23 cellular contexts compared by ENCODE assay signal in genomic region chr19:51771369-51771768, GRCh38. TPM values are rescaled to one million over a fixed set of nuclear protein-coding genes. Genes with fewer than 3 reads are reported as not detected.
A peak's percentile ranks its signal among the peaks of the same experiment; 100 is the strongest.
DNase-seq lines count a peak whose midpoint lies in the region; ATAC-seq, FAIRE-seq and TF ChIP-seq lines count a peak whose summit lies in the region.
"Had no signal": no experiment of that assay in that cellular context is flagged by ENCODE, and none has a peak within 500 bp of the region (broad histone marks: within the 10 kb centered on the region; RNA-seq: fewer than 3 reads in every experiment).

No MANE protein-coding gene starts in this region.

- H4K20me1 ChIP-seq in GM12878 (ENCODE audit: control insufficient read depth, insufficient read depth), result no peaks in the 10 kb centered on the region

- H3K9me3 ChIP-seq in GM12878 (replicated peaks; ENCODE audit: control insufficient read depth, insufficient read depth, low read length), result no peaks in the 10 kb centered on the region; the same call in 2 of the 3 replicates

- no peaks in the 10 kb centered on the region for H3K79me2 ChIP-seq in GM12878 (ENCODE audit: control insufficient read depth, insufficient read depth, low read length)

- in situ Hi-C loops in GM12878 (cut with MboI), result no loop called here

- no peak for TF ChIP-seq RAD21 in GM12878 (IDR thresholded peaks at IDR 0.05; ENCODE audit: insufficient read depth, low read depth, low read length)

- no TSS peak for BruUV-seq in GM12878 (replicated peaks; lab: Mats Ljungman, UMichigan)

- H3K27ac ChIP-seq in GM12878 (ENCODE audit: control insufficient read depth, insufficient read depth), result no peak overlapping the region
- H3K27ac ChIP-seq: epithelial cell of prostate had no signal

- ATAC-seq in GM12878, result no peak
- ATAC-seq in omental fat pad (ENCODE audit: low FRiP score), result peak; percentile 56
- ATAC-seq: left colon had no signal

- H2AFZ ChIP-seq in GM12878 (ENCODE audit: control insufficient read depth, low read depth, low read length), result no peak overlapping the region

- H3K4me1 ChIP-seq in GM12878 (ENCODE audit: control insufficient read depth, insufficient read depth, low read length), result no peaks in the 10 kb centered on the region

- H3K4me3 ChIP-seq in NB4 (ENCODE audit: low read depth, low read length) (peak overlapping the region; percentile 21), GM12878 (no peak overlapping the region)

- no peak overlapping the region for H3K9ac ChIP-seq in GM12878 (ENCODE audit: control insufficient read depth, insufficient read depth, low read length)

- TF ChIP-seq POLR2A in NB4 (IDR thresholded peaks at IDR 0.05; ENCODE audit: extremely low read depth, insufficient read length) (no peak), GM12878 (IDR thresholded peaks at IDR 0.05; ENCODE audit: low read depth, low read length) (no peak)

- DNase-seq in GM10248 (ENCODE audit: extremely low spot score) (peak; percentile 26), NB4 (ENCODE audit: low read depth) (peak; percentile 86), GM12878 (ENCODE audit: low read depth, low spot score) (no peak), omental fat pad (ENCODE audit: low spot score) (no peak), NCI-H524 (lab: John Stamatoyannopoulos, UW) (no peak), NCI-H774 (lab: John Stamatoyannopoulos, UW) (no peak), NCI-H1105 (lab: John Stamatoyannopoulos, UW) (no peak), NCI-H524 treated with DMSO at 0.1 percent for 48 hours (lab: John Stamatoyannopoulos, UW) (no peak)
- DNase-seq: activated CD4-positive, CD25-positive, alpha-beta regulatory T cell treated with anti-CD3 and anti-CD28 coated beads, Interleukin-2, amount 50 U/mL, for 72 hours; activated naive CD8-positive, alpha-beta T cell treated with anti-CD3 and anti-CD28 coated beads for 36 hours; dermis blood vessel endothelial cell; DMS79 treated with DMSO at 0.1 percent for 48 hours; left colon; NCI-H1694; NCI-H2227 treated with DMSO at 0.1 percent for 48 hours; nucleus accumbens; SHP77 treated with DMSO at 0.1 percent for 48 hours had no signal

- TF ChIP-seq EP300 in GM12878 (IDR thresholded peaks at IDR 0.05; ENCODE audit: borderline replicate concordance in 1 of 2, control insufficient read depth in 1 of 2, low read depth in 2 of 2, low read length in 2 of 2), result no peak

- POLR2A ChIA-PET in GM10248 (lab: Yijun Ruan, JAX), result no interaction called here
- POLR2A ChIA-PET in GM12878 (lab: Charles Lee), result no interaction called here

- intact Hi-C loops in GM12878 (cut with micrococcal nuclease; ENCODE audit: unreplicated experiment), result no loop called here

- no peak overlapping the region for H3K4me2 ChIP-seq in GM12878 (ENCODE audit: control insufficient read depth, insufficient read depth)

- CTCF ChIA-PET in GM10248 (lab: Yijun Ruan, JAX) (no interaction called here), GM12878 (lab: Yijun Ruan, JAX) (no interaction called here)

- RAD21 ChIA-PET in GM12878 (lab: Charles Lee; ENCODE audit: unreplicated experiment), result interaction anchor here (0.6 kb wide), 1 partner anchor 1878 kb away, joined by 3 read pairs; no protein-coding TSS in a partner anchor

- FAIRE-seq in GM12878 (lab: Jason Lieb, UNC), result no peak
- FAIRE-seq: frontal cortex, H1 had no signal

- 2% methylated on average over 7 of the region's 7 CpGs for WGBS in GM12878 (ENCODE audit: insufficient coverage, insufficient replicate concordance, low lambda C conversion rate, missing lambda C conversion rate)

- H3K36me3 ChIP-seq in GM12878 (ENCODE audit: control insufficient read depth in 2 of 2, insufficient read depth in 2 of 2, low read length in 1 of 2), result no peaks in the 10 kb centered on the region

- no peaks in the 10 kb centered on the region for H3K27me3 ChIP-seq in GM12878 (replicated peaks in 1 of 2; ENCODE audit: control insufficient read depth in 2 of 2, insufficient read depth in 2 of 2, low read length in 1 of 2)

- no peak for TF ChIP-seq CTCF in GM10248 (IDR thresholded peaks at IDR 0.05; ENCODE audit: control extremely low read depth, extremely low read depth, low read depth, missing control alignments)
- TF ChIP-seq CTCF in NB4 (IDR thresholded peaks at IDR 0.05; ENCODE audit: low read depth, low read length), result no peak
- no peak for TF ChIP-seq CTCF in GM12878 (IDR thresholded peaks at IDR 0.05 in 2 of 3, conservative IDR thresholded peaks at IDR 0.05 in 1 of 3; ENCODE audit: control insufficient read depth in 2 of 3, extremely low read depth in 1 of 3, insufficient read depth in 1 of 3, low read depth in 3 of 3, low read length in 3 of 3)
- TF ChIP-seq CTCF in omental fat pad (IDR thresholded peaks at IDR 0.05), result no peak

- SMC1A ChIA-PET in GM12878 (lab: Charles Lee; ENCODE audit: uncharacterized antibody, unreplicated experiment), result no interaction called here

RNA-seq across cellular contexts. Expression of gene FPR2, which starts 10.4 kb away (rescaled TPM):
- total RNA-seq in GM12878 (2013; cell fraction: nucleolus; rRNA removed), result not detected in 2 replicates
- total RNA-seq in GM12878 (2014; rRNA removed) (not detected in 2 replicates), GM12878 (2014; rRNA removed; fragmentation: Illumina TruSeq; extraction: Trizol) (not detected in 2 replicates), GM12878 (2021) (not detected in 2 replicates), omental fat pad (10 to 100 TPM in 1 of 4 donors, 1 to 10 TPM in 3; 3.1 to 16.2 (median 7.5) TPM)
- polyA plus RNA-seq in GM12878 (2011; ENCODE audit: low read depth), result not detected
- polyA plus RNA-seq in GM12878 (2011; rRNA removed) (not detected in 2 replicates), GM12878 (2014; fragmentation: Illumina TruSeq; extraction: Trizol) (not detected in 2 replicates), GM12878 (2014; fragmentation: Nextera tagmentation; extraction: Ambion mirVana) (not detected), GM12878 (2014; rRNA removed) (not detected in 2 replicates), GM12878 (2016; fragmentation: Nextera tagmentation; extraction: Ambion mirVana) (not detected)
- polyA plus RNA-seq in GM12878 (2011; cell fraction: cytosol; rRNA removed), result 0.09 TPM in 1 of 2 replicates, not detected in the other
- polyA plus RNA-seq in GM12878 (2011; cell fraction: nucleus; rRNA removed), result not detected in 2 replicates
- not detected in 2 replicates for polyA plus RNA-seq in GM12878 (2012)
- polyA minus RNA-seq in GM12878 (2011; rRNA and poly(A)+ RNA removed), result 0.29 TPM in 1 of 2 replicates, not detected in the other
- polyA minus RNA-seq in GM12878 (2011; cell fraction: cytosol; rRNA and poly(A)+ RNA removed), result not detected in 2 replicates
- polyA minus RNA-seq in GM12878 (2011; cell fraction: nucleus; rRNA and poly(A)+ RNA removed), result not detected in 2 replicates
- total RNA-seq: activated CD8-positive, alpha-beta memory T cell treated with anti-CD3 and anti-CD28 coated beads for 36 hours; activated naive CD8-positive, alpha-beta T cell treated with anti-CD3 and anti-CD28 coated beads for 36 hours; activated T-helper 1 cell treated with anti-CD3 and anti-CD28 coated beads, Interleukin-12 subunit alpha, Interleukin-12 subunit beta, Interleukin-2, Interleukin-4 antibody, amounts not matched to agents 30 ng/mL and 10 ng/mL and 1 ng/mL, durations not matched to agents 14 hours and 24 hours and 36 hours; dermis blood vessel endothelial cell; H1; mucosa of gallbladder had no signal

RNA-seq across cellular contexts. Expression of gene FPR1, which starts 19.7 kb away (rescaled TPM):
- total RNA-seq in GM12878 (2013; cell fraction: nucleolus; rRNA removed), result 1.0 TPM in 1 of 2 replicates, not detected in the other
- total RNA-seq in GM12878 (2014; rRNA removed) (not detected in 2 replicates), GM12878 (2014; rRNA removed; fragmentation: Illumina TruSeq; extraction: Trizol) (not detected in 2 replicates), GM12878 (2021) (not detected in 2 replicates), omental fat pad (10 to 100 TPM; 15.0 to 77.5 (median 56.5) TPM)
- polyA plus RNA-seq in GM12878 (2011; ENCODE audit: low read depth), result not detected
- polyA plus RNA-seq in GM12878 (2011; rRNA removed) (not detected in 2 replicates), GM12878 (2014; fragmentation: Illumina TruSeq; extraction: Trizol) (not detected in 2 replicates), GM12878 (2014; fragmentation: Nextera tagmentation; extraction: Ambion mirVana) (not detected), GM12878 (2014; rRNA removed) (not detected in 2 replicates), GM12878 (2016; fragmentation: Nextera tagmentation; extraction: Ambion mirVana) (not detected)
- not detected in 2 replicates for polyA plus RNA-seq in GM12878 (2011; cell fraction: cytosol; rRNA removed)
- polyA plus RNA-seq in GM12878 (2011; cell fraction: nucleus; rRNA removed), result not detected in 2 replicates
- not detected in 2 replicates for polyA plus RNA-seq in GM12878 (2012)
- 0.31 TPM in 1 of 2 replicates, not detected in the other for polyA minus RNA-seq in GM12878 (2011; rRNA and poly(A)+ RNA removed)
- polyA minus RNA-seq in GM12878 (2011; cell fraction: cytosol; rRNA and poly(A)+ RNA removed), result not detected in 2 replicates
- polyA minus RNA-seq in GM12878 (2011; cell fraction: nucleus; rRNA and poly(A)+ RNA removed), result not detected in 2 replicates
- total RNA-seq: activated CD8-positive, alpha-beta memory T cell treated with anti-CD3 and anti-CD28 coated beads for 36 hours; activated naive CD8-positive, alpha-beta T cell treated with anti-CD3 and anti-CD28 coated beads for 36 hours; activated T-helper 1 cell treated with anti-CD3 and anti-CD28 coated beads, Interleukin-12 subunit alpha, Interleukin-12 subunit beta, Interleukin-2, Interleukin-4 antibody, amounts not matched to agents 30 ng/mL and 10 ng/mL and 1 ng/mL, durations not matched to agents 14 hours and 24 hours and 36 hours; dermis blood vessel endothelial cell; H1 had no signal

RNA-seq across cellular contexts. Expression of gene FPR3, which starts 23.6 kb away (rescaled TPM):
- not detected in 2 replicates for total RNA-seq in GM12878 (2013; cell fraction: nucleolus; rRNA removed)
- total RNA-seq in GM12878 (2014; rRNA removed) (not detected in 2 replicates), GM12878 (2014; rRNA removed; fragmentation: Illumina TruSeq; extraction: Trizol) (not detected in 2 replicates), GM12878 (2021) (not detected in 2 replicates), omental fat pad (10 to 100 TPM; 10.2 to 50.0 (median 23.9) TPM)
- polyA plus RNA-seq in GM12878 (2011; ENCODE audit: low read depth), result not detected
- polyA plus RNA-seq in GM12878 (2011; rRNA removed) (not detected in 2 replicates), GM12878 (2014; fragmentation: Illumina TruSeq; extraction: Trizol) (not detected in 2 replicates), GM12878 (2014; fragmentation: Nextera tagmentation; extraction: Ambion mirVana) (not detected), GM12878 (2014; rRNA removed) (not detected in 2 replicates), GM12878 (2016; fragmentation: Nextera tagmentation; extraction: Ambion mirVana) (not detected)
- polyA plus RNA-seq in GM12878 (2011; cell fraction: cytosol; rRNA removed), result not detected in 2 replicates
- polyA plus RNA-seq in GM12878 (2011; cell fraction: nucleus; rRNA removed), result not detected in 2 replicates
- not detected in 2 replicates for polyA plus RNA-seq in GM12878 (2012)
- not detected in 2 replicates for polyA minus RNA-seq in GM12878 (2011; rRNA and poly(A)+ RNA removed)
- not detected in 2 replicates for polyA minus RNA-seq in GM12878 (2011; cell fraction: cytosol; rRNA and poly(A)+ RNA removed)
- polyA minus RNA-seq in GM12878 (2011; cell fraction: nucleus; rRNA and poly(A)+ RNA removed), result not detected in 2 replicates
- total RNA-seq: activated CD8-positive, alpha-beta memory T cell treated with anti-CD3 and anti-CD28 coated beads for 36 hours; activated naive CD8-positive, alpha-beta T cell treated with anti-CD3 and anti-CD28 coated beads for 36 hours; activated T-helper 1 cell treated with anti-CD3 and anti-CD28 coated beads, Interleukin-12 subunit alpha, Interleukin-12 subunit beta, Interleukin-2, Interleukin-4 antibody, amounts not matched to agents 30 ng/mL and 10 ng/mL and 1 ng/mL, durations not matched to agents 14 hours and 24 hours and 36 hours; dermis blood vessel endothelial cell; H1 had no signal
- polyA plus RNA-seq: H1 had no signal

RNA-seq across cellular contexts. Expression of gene HAS1, which starts 47.6 kb away (rescaled TPM):
- not detected in 2 replicates for total RNA-seq in GM12878 (2013; cell fraction: nucleolus; rRNA removed)
- total RNA-seq in GM12878 (2014; rRNA removed), result not detected in 2 replicates
- total RNA-seq in GM12878 (2014; rRNA removed; fragmentation: Illumina TruSeq; extraction: Trizol), result not detected in 2 replicates
- total RNA-seq in GM12878 (2021), result not detected in 2 replicates
- polyA plus RNA-seq in GM12878 (2011; ENCODE audit: low read depth), result not detected
- polyA plus RNA-seq in GM12878 (2011; rRNA removed), result not detected in 2 replicates
- polyA plus RNA-seq in GM12878 (2011; cell fraction: cytosol; rRNA removed), result not detected in 2 replicates
- not detected in 2 replicates for polyA plus RNA-seq in GM12878 (2011; cell fraction: nucleus; rRNA removed)
- polyA plus RNA-seq in GM12878 (2012), result 0.04 and 0.12 TPM in 2 replicates
- not detected in 2 replicates for polyA plus RNA-seq in GM12878 (2014; fragmentation: Illumina TruSeq; extraction: Trizol)
- polyA plus RNA-seq in GM12878 (2014; fragmentation: Nextera tagmentation; extraction: Ambion mirVana), result not detected
- polyA plus RNA-seq in GM12878 (2014; rRNA removed), result not detected in 2 replicates
- not detected for polyA plus RNA-seq in GM12878 (2016; fragmentation: Nextera tagmentation; extraction: Ambion mirVana)
- polyA minus RNA-seq in GM12878 (2011; rRNA and poly(A)+ RNA removed), result not detected in 2 replicates
- polyA minus RNA-seq in GM12878 (2011; cell fraction: cytosol; rRNA and poly(A)+ RNA removed), result not detected in 2 replicates
- not detected in 2 replicates for polyA minus RNA-seq in GM12878 (2011; cell fraction: nucleus; rRNA and poly(A)+ RNA removed)
- total RNA-seq in omental fat pad, result 100 to 1,000 TPM in 2 of 4 donors, 10 to 100 TPM in 1, 1 to 10 TPM in 1; 1.1 to 534 (median 190) TPM
- total RNA-seq: activated CD8-positive, alpha-beta memory T cell treated with anti-CD3 and anti-CD28 coated beads for 36 hours; activated naive CD8-positive, alpha-beta T cell treated with anti-CD3 and anti-CD28 coated beads for 36 hours; activated T-helper 1 cell treated with anti-CD3 and anti-CD28 coated beads, Interleukin-12 subunit alpha, Interleukin-12 subunit beta, Interleukin-2, Interleukin-4 antibody, amounts not matched to agents 30 ng/mL and 10 ng/mL and 1 ng/mL, durations not matched to agents 14 hours and 24 hours and 36 hours; H1 had no signal

Comparison
In these comparisons a context has a peak if more than half of its experiments do, and no peak if none do; other contexts are left out.
1. DNase-seq: peak in GM10248 (single experiment) and NB4 (single experiment); none in GM12878 (single experiment), omental fat pad (single experiment), NCI-H524 (0 of 2), NCI-H774 (single experiment), NCI-H1105 (single experiment) and NCI-H524 treated with DMSO at 0.1 percent for 48 hours (single experiment).
2. RNA of gene FPR2, which starts 10.4 kb away (total RNA-seq): 3.1 to 16.2 TPM in omental fat pad; not detected in GM12878; every median in the first group is over 4 times any median in the second.
3. RNA of gene FPR1, which starts 19.7 kb away (total RNA-seq): 15.0 to 77.5 TPM in omental fat pad; 1.0 TPM in GM12878; every median in the first group is over 4 times any median in the second.
4. RNA of gene FPR3, which starts 23.6 kb away (total RNA-seq): 10.2 to 50.0 TPM in omental fat pad; not detected in GM12878; every median in the first group is over 10 times any median in the second.